1 cellular context compared by ENCODE assay signal in genomic region chr12:56723889-56724659, GRCh38.
TF ChIP-seq lines count a peak whose summit lies in the region.

No MANE protein-coding gene starts in this region.

TF ChIP-seq in H1, 55 proteins besides CTCF, POLR2A, EP300 and RAD21:
- TF ChIP-seq, protein P1, sequence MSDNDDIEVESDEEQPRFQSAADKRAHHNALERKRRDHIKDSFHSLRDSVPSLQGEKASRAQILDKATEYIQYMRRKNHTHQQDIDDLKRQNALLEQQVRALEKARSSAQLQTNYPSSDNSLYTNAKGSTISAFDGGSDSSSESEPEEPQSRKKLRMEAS (IDR thresholded peaks at IDR 0.05) = no peak
- no peak for TF ChIP-seq CHD2 (IDR thresholded peaks at IDR 0.05; ENCODE audit: low read length)
- 0 out of 4 replicates have a peak, but pooled peaks of 1 of the 2 experiments have one; percentile 12 for TF ChIP-seq SIN3A (conservative IDR thresholded peaks at IDR 0.05 in 1 of 2, IDR thresholded peaks at IDR 0.05 in 1 of 2; ENCODE audit: low read depth in 1 of 2, low read length in 2 of 2)
- no peak for TF ChIP-seq CHD1 (IDR thresholded peaks at IDR 0.05; ENCODE audit: low read depth, low read length)
- no peak for TF ChIP-seq SP2 (IDR thresholded peaks at IDR 0.05; ENCODE audit: low read length)
- TF ChIP-seq HDAC2 (IDR thresholded peaks at IDR 0.05; ENCODE audit: borderline replicate concordance in 1 of 2, low read depth in 2 of 2, low read length in 2 of 2) = no peak
- no peak for TF ChIP-seq FOSL1 (IDR thresholded peaks at IDR 0.05; ENCODE audit: insufficient read depth, low read depth, low read length)
- peak; percentile 32; the same call in 1 of the 2 replicates for TF ChIP-seq TBP (IDR thresholded peaks at IDR 0.05; ENCODE audit: low read depth, low read length)
